16 cellular contexts compared by ENCODE assay signal in genomic region chr7:64758151-64758550, GRCh38. TPM values are rescaled to one million over a fixed set of nuclear protein-coding genes. Genes with fewer than 3 reads are reported as not detected.
DNase-seq lines count a peak whose midpoint lies in the region; FAIRE-seq and TF ChIP-seq lines count a peak whose summit lies in the region.
"Had no signal": no experiment of that assay in that cellular context is flagged by ENCODE, and none has a peak within 500 bp of the region (broad histone marks: within the 10 kb centered on the region; RNA-seq: fewer than 3 reads in every experiment).

No MANE protein-coding gene starts in this region.

- H3K27ac ChIP-seq in caudate nucleus (ENCODE audit: low read depth, low read length), result no peak overlapping the region
- H3K27ac ChIP-seq: A549, C4-2B had no signal

- H3K4me3 ChIP-seq in bronchial epithelial cell (ENCODE audit: low read depth, low read length), result no peak overlapping the region
- H3K4me3 ChIP-seq: A549, HAP-1 had no signal

- no peaks in the 10 kb centered on the region for H3K27me3 ChIP-seq in bronchial epithelial cell (ENCODE audit: control insufficient read depth, insufficient read depth, low read length)
- H3K27me3 ChIP-seq: BE2C had no signal

- DNase-seq in ELF-1 (ENCODE audit: low read depth, low spot score), result peak; percentile 14
- DNase-seq in NCI-H526 treated with DMSO at 0.1 percent for 48 hours (lab: John Stamatoyannopoulos, UW), result peak; percentile 5
- DNase-seq in bronchial epithelial cell (ENCODE audit: low read depth), result peak; percentile 6
- DNase-seq in mesenteric fat pad (ENCODE audit: low spot score), result no peak
- DNase-seq in caudate nucleus (lab: John Stamatoyannopoulos, UW), result no peak
- no peak for DNase-seq in retina
- DNase-seq: BE2C; CD4-positive, alpha-beta memory T cell; DND-41; GF-D8 had no signal

- no peak for FAIRE-seq in bronchial epithelial cell (lab: Jason Lieb, UNC)
- FAIRE-seq: A549, H1, HepG2, HTR-8/SVneo had no signal

- TF ChIP-seq CTCF in bronchial epithelial cell (IDR thresholded peaks at IDR 0.05; ENCODE audit: insufficient read depth, low read length, severe bottlenecking), result no peak

- H3K36me3 ChIP-seq in bronchial epithelial cell (ENCODE audit: control insufficient read depth, insufficient read depth, low read length), result no peaks in the 10 kb centered on the region
- H3K36me3 ChIP-seq: BE2C, HAP-1 had no signal

RNA-seq across cellular contexts. Expression of gene ZNF138, which starts 36.1 kb away (rescaled TPM):
- 3.4 and 6.0 TPM in 2 replicates for total RNA-seq in bronchial epithelial cell
- total RNA-seq in mesenteric fat pad, result 4.0 TPM

Comparison
In these comparisons a context has a peak if more than half of its experiments do, and no peak if none do; other contexts are left out.
1. DNase-seq: peak in ELF-1 (single experiment), NCI-H526 treated with DMSO at 0.1 percent for 48 hours (single experiment) and bronchial epithelial cell (single experiment); none in mesenteric fat pad (single experiment), caudate nucleus (0 of 61) and retina (single experiment).